ENCODE assay signal across 1 cellular context in the genomic region with DNA sequence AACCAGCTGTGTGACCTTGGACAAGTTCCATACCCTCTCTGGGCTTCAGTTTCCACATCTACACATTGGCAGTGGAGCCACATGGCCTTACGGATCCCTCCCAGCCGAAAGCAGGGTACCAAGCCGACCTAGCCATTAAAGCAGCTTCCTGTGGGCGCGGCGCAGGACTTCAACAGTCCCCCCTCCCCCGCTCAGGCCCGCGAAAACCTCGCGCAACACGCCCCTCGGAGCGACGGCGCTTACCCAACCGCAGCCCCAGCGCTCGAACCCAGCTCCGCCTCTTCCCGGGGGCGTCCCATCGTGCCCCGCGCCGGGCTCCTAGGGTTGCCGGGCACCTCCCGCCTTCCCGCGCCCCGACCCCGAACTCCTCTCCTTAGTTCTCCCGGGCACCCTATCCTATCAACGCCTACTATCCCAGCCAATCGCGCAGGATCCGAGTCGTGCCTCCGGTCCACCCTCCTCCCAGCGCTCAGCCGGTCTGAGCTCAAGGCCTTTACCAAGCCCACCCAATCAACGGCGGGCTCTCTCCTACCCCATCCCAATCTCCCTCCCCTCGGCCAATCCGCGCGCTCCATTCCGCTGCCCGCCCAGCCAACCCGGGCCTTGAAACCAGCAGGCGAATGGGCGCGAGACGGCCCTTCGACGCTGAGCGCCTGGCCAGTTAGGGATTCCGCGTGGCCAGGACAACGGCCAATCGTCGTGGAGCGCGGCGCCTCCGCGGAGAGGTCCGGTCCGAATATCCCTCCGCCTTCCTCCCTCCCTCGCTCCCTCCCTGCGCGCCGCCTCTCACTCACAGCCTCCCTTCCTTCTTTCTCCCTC.
TF ChIP-seq lines count a peak whose summit lies in the region.

A gene (plus strand): TSS at position 767 of the 819 bp plus-strand sequence. CDS start 326 bp downstream, outside the sequence.

TF ChIP-seq in K562, 482 proteins besides CTCF, POLR2A, EP300 and RAD21 (continued from another document and continues in another):
- TF ChIP-seq, protein P1, sequence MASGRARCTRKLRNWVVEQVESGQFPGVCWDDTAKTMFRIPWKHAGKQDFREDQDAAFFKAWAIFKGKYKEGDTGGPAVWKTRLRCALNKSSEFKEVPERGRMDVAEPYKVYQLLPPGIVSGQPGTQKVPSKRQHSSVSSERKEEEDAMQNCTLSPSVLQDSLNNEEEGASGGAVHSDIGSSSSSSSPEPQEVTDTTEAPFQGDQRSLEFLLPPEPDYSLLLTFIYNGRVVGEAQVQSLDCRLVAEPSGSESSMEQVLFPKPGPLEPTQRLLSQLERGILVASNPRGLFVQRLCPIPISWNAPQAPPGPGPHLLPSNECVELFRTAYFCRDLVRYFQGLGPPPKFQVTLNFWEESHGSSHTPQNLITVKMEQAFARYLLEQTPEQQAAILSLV (tag; IDR thresholded peaks at IDR 0.05), result no peak
- TF ChIP-seq NCOA1 (IDR thresholded peaks at IDR 0.05; ENCODE audit: low read depth), result peak; percentile 40; the same call in 1 of the 2 replicates
- peak; percentile 9 to 41; a peak in 1 of 4 replicates for TF ChIP-seq TRIM24 (IDR thresholded peaks at IDR 0.05)
- no peak for TF ChIP-seq ZNF232 (CRISPR knock-in tag; IDR thresholded peaks at IDR 0.05)
- TF ChIP-seq KDM5B (IDR thresholded peaks at IDR 0.05; ENCODE audit: insufficient replicate concordance, low read depth, low read length), result peak; percentile 81
- TF ChIP-seq, protein P2, sequence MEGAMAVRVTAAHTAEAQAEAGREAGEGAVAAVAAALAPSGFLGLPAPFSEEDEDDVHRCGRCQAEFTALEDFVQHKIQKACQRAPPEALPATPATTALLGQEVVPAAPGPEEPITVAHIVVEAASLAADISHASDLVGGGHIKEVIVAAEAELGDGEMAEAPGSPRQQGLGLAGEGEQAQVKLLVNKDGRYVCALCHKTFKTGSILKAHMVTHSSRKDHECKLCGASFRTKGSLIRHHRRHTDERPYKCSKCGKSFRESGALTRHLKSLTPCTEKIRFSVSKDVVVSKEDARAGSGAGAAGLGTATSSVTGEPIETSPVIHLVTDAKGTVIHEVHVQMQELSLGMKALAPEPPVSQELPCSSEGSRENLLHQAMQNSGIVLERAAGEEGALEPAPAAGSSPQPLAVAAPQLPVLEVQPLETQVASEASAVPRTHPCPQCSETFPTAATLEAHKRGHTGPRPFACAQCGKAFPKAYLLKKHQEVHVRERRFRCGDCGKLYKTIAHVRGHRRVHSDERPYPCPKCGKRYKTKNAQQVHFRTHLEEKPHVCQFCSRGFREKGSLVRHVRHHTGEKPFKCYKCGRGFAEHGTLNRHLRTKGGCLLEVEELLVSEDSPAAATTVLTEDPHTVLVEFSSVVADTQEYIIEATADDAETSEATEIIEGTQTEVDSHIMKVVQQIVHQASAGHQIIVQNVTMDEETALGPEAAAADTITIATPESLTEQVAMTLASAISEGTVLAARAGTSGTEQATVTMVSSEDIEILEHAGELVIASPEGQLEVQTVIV (CRISPR knock-in tag; IDR thresholded peaks at IDR 0.05; ENCODE audit: borderline replicate concordance), result no peak
- TF ChIP-seq PHF21A (IDR thresholded peaks at IDR 0.05; ENCODE audit: borderline replicate concordance, low read depth), result peak; percentile 89; the same call in 1 of the 2 replicates
- TF ChIP-seq, protein P3, sequence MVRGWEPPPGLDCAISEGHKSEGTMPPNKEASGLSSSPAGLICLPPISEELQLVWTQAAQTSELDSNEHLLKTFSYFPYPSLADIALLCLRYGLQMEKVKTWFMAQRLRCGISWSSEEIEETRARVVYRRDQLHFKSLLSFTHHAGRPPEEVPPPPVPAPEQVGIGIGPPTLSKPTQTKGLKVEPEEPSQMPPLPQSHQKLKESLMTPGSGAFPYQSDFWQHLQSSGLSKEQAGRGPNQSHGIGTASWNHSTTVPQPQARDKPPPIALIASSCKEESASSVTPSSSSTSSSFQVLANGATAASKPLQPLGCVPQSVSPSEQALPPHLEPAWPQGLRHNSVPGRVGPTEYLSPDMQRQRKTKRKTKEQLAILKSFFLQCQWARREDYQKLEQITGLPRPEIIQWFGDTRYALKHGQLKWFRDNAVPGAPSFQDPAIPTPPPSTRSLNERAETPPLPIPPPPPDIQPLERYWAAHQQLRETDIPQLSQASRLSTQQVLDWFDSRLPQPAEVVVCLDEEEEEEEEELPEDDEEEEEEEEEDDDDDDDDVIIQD (CRISPR knock-in tag; IDR thresholded peaks at IDR 0.05), result no peak
- TF ChIP-seq, protein P4, sequence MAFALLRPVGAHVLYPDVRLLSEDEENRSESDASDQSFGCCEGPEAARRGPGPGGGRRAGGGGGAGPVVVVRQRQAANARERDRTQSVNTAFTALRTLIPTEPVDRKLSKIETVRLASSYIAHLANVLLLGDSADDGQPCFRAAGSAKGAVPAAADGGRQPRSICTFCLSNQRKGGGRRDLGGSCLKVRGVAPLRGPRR (CRISPR knock-in tag; IDR thresholded peaks at IDR 0.05), result no peak
- no peak for TF ChIP-seq ADNP (tag; IDR thresholded peaks at IDR 0.05)
- peak; percentile 78; the same call in 1 of the 2 replicates for TF ChIP-seq JUN (IDR thresholded peaks at IDR 0.05; ENCODE audit: borderline replicate concordance, low read depth, low read length)
- no peak for TF ChIP-seq JUN (CRISPR knock-in tag; IDR thresholded peaks at IDR 0.05; ENCODE audit: borderline replicate concordance)
- TF ChIP-seq, protein P5, sequence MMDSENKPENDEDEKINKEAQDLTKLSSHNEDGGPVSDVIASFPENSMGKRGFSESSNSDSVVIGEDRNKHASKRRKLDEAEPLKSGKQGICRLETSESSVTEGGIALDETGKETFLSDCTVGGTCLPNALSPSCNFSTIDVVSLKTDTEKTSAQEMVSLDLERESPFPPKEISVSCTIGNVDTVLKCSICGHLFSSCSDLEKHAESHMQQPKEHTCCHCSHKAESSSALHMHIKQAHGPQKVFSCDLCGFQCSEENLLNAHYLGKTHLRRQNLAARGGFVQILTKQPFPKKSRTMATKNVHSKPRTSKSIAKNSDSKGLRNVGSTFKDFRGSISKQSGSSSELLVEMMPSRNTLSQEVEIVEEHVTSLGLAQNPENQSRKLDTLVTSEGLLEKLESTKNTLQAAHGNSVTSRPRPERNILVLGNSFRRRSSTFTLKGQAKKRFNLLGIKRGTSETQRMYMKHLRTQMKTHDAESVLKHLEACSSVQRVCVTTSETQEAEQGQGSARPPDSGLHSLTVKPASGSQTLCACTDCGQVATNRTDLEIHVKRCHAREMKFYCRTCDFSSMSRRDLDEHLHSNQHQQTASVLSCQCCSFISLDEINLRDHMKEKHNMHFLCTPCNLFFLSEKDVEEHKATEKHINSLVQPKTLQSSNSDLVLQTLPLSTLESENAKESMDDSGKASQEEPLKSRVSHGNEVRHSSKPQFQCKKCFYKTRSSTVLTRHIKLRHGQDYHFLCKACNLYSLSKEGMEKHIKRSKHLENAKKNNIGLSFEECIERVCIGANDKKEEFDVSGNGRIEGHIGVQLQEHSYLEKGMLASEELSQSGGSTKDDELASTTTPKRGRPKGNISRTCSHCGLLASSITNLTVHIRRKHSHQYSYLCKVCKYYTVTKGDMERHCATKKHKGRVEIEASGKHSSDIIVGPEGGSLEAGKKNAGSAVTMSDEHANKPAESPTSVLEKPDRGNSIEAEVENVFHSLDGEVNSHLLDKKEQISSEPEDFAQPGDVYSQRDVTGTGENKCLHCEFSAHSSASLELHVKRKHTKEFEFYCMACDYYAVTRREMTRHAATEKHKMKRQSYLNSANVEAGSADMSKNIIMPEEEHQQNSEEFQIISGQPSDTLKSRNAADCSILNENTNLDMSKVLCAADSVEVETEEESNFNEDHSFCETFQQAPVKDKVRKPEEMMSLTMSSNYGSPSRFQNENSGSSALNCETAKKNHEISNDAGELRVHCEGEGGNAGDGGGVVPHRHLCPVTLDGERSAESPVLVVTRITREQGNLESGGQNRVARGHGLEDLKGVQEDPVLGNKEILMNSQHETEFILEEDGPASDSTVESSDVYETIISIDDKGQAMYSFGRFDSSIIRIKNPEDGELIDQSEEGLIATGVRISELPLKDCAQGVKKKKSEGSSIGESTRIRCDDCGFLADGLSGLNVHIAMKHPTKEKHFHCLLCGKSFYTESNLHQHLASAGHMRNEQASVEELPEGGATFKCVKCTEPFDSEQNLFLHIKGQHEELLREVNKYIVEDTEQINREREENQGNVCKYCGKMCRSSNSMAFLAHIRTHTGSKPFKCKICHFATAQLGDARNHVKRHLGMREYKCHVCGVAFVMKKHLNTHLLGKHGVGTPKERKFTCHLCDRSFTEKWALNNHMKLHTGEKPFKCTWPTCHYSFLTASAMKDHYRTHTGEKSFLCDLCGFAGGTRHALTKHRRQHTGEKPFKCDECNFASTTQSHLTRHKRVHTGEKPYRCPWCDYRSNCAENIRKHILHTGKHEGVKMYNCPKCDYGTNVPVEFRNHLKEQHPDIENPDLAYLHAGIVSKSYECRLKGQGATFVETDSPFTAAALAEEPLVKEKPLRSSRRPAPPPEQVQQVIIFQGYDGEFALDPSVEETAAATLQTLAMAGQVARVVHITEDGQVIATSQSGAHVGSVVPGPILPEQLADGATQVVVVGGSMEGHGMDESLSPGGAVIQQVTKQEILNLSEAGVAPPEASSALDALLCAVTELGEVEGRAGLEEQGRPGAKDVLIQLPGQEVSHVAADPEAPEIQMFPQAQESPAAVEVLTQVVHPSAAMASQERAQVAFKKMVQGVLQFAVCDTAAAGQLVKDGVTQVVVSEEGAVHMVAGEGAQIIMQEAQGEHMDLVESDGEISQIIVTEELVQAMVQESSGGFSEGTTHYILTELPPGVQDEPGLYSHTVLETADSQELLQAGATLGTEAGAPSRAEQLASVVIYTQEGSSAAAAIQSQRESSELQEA (IDR thresholded peaks at IDR 0.05; ENCODE audit: low read depth), result no peak
- no peak for TF ChIP-seq SMAD3 (CRISPR knock-in tag; conservative IDR thresholded peaks at IDR 0.05)
- TF ChIP-seq HNRNPL (IDR thresholded peaks at IDR 0.05; ENCODE audit: low read depth, low read length), result peak; percentile 62; the same call in 1 of the 2 replicates
- TF ChIP-seq MIER1 (IDR thresholded peaks at IDR 0.05; ENCODE audit: low read depth), result no peak
- peak; percentile 99 for TF ChIP-seq L3MBTL2 (IDR thresholded peaks at IDR 0.05)
- no peak for TF ChIP-seq ZKSCAN3 (CRISPR knock-in tag; IDR thresholded peaks at IDR 0.05)
- TF ChIP-seq SAFB2 (IDR thresholded peaks at IDR 0.05; ENCODE audit: borderline replicate concordance, low read depth, low read length, severe bottlenecking), result no peak
- TF ChIP-seq, protein P6, sequence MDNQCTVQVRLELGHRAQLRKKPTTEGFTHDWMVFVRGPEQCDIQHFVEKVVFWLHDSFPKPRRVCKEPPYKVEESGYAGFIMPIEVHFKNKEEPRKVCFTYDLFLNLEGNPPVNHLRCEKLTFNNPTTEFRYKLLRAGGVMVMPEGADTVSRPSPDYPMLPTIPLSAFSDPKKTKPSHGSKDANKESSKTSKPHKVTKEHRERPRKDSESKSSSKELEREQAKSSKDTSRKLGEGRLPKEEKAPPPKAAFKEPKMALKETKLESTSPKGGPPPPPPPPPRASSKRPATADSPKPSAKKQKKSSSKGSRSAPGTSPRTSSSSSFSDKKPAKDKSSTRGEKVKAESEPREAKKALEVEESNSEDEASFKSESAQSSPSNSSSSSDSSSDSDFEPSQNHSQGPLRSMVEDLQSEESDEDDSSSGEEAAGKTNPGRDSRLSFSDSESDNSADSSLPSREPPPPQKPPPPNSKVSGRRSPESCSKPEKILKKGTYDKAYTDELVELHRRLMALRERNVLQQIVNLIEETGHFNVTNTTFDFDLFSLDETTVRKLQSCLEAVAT (IDR thresholded peaks at IDR 0.05), result peak; percentile 58 to 97; a peak in 3 of 4 replicates
- TF ChIP-seq ZNF589 (CRISPR knock-in tag; IDR thresholded peaks at IDR 0.05; ENCODE audit: low read depth), result peak; percentile 98
- TF ChIP-seq, protein P7, sequence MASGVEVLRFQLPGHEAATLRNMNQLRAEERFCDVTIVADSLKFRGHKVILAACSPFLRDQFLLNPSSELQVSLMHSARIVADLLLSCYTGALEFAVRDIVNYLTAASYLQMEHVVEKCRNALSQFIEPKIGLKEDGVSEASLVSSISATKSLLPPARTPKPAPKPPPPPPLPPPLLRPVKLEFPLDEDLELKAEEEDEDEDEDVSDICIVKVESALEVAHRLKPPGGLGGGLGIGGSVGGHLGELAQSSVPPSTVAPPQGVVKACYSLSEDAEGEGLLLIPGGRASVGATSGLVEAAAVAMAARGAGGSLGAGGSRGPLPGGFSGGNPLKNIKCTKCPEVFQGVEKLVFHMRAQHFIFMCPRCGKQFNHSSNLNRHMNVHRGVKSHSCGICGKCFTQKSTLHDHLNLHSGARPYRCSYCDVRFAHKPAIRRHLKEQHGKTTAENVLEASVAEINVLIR (CRISPR knock-in tag; IDR thresholded peaks at IDR 0.05), result peak; percentile 76
- TF ChIP-seq, protein P8, sequence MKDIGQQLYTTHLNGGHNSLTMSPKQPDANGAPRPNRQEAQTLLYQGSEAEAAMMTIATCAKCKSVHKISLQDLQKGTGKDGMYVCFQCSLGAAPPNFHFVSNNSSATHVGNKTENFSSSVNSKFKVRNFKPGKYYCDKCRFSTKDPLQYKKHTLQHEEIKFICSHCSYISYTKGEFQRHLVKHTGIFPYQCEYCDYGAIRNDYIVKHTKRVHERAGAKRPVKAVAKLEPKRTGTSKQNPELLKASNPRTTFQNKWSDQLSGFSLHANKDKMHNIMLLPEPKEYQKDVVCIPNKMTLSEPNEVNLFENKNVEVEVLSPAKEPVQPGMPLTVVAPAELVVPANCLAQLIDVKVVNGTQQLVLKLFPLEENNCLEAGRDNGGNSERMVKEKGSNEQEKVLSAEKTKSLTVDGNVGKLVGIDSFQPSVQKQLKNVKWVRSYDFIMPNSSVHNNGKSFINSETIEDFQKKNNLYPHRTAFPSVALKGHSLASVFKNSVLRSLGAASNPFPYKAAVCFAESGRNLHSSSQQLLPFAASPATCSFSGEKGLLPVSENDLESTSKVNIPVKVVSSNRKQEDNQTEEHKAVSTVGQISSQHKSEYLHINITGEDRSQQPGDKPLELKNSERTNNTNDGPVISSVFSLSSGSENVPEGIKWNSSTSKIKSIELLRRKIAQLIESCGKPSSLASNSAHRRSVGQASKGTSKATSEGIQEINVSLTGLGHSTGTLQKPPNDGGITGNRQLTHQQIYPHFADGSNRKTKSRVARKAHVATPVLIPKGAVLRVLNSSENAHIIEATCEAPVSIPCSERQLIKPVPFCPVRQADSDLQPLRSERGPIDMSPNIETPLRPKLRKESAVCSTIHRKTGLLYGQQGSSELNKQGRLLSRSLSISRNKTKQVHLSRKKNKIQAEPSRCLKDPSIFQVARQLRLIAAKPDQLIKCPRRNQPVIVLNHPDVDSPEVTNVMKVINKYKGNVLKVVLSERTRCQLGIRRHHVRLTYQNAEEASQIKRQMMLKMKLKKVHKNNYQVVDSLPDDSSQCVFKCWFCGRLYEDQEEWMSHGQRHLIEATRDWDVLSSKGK (CRISPR knock-in tag; IDR thresholded peaks at IDR 0.05), result no peak
- TF ChIP-seq, protein P9, sequence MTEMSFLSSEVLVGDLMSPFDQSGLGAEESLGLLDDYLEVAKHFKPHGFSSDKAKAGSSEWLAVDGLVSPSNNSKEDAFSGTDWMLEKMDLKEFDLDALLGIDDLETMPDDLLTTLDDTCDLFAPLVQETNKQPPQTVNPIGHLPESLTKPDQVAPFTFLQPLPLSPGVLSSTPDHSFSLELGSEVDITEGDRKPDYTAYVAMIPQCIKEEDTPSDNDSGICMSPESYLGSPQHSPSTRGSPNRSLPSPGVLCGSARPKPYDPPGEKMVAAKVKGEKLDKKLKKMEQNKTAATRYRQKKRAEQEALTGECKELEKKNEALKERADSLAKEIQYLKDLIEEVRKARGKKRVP (CRISPR knock-in tag; IDR thresholded peaks at IDR 0.05), result 0 out of 2 replicates have a peak, but pooled peaks have one; percentile 3
- no peak for TF ChIP-seq FOSL1 (tag; conservative IDR thresholded peaks at IDR 0.05)
- TF ChIP-seq RNF2 (IDR thresholded peaks at IDR 0.05), result peak; percentile 85
- no peak for TF ChIP-seq FOXA1 (IDR thresholded peaks at IDR 0.05; ENCODE audit: borderline replicate concordance)
